Comparison of ENCODE assay signal across 22 cellular contexts in the genomic region with DNA sequence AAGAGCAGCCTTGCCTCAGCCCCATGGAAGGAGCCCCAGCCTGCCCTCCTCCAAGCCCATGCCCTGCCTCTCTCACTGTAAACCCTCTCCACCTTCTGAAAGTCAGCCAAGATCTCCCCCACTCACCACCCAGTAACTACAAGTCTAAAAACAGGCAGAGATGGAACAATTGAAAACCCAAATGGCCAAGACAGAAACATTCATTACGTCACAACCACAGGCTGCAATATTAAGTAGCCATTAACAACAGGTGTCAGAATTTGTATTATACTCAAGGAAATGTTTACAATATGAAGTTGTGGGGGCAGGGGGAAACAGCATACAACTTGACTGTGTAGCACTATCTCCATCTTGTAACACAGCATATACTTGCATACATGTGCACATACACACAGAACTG. TPM values are rescaled to one million over a fixed set of nuclear protein-coding genes. Genes with fewer than 3 reads are reported as not detected.
"Had no signal": no experiment of that assay in that cellular context is flagged by ENCODE, and none has a peak within 500 bp of the region (broad histone marks: within the 10 kb centered on the region; RNA-seq: fewer than 3 reads in every experiment).

No MANE protein-coding gene starts in this region.

- H3K27ac Mint-ChIP-seq: activated B cell treated with CpG ODN at 0.5 μM for 24 hours; activated CD8-positive, alpha-beta T cell treated with anti-CD3 and anti-CD28 coated beads for 36 hours; activated naive CD4-positive, alpha-beta T cell treated with anti-CD3 and anti-CD28 coated beads, Interleukin-2, amount 50 U/mL, for 72 hours; activated T-cell treated with anti-CD3 and anti-CD28 coated beads, Interleukin-2, amount 50 U/mL, for 72 hours; nephron progenitor cell; stimulated activated effector memory CD8-positive, alpha-beta T cell treated with anti-CD3 and anti-CD28 coated beads, Interleukin-12 subunit alpha, Interleukin-12 subunit beta, amount 100 ng/mL, for 72 hours; T-helper 17 cell had no signal

- H3K36me3 Mint-ChIP-seq: activated naive CD4-positive, alpha-beta T cell treated with anti-CD3 and anti-CD28 coated beads, Interleukin-2, amount 50 U/mL, for 72 hours; stimulated activated effector memory CD8-positive, alpha-beta T cell treated with anti-CD3 and anti-CD28 coated beads, Interleukin-12 subunit alpha, Interleukin-12 subunit beta, amount 100 ng/mL, for 72 hours had no signal

- ATAC-seq: activated CD8-positive, alpha-beta T cell treated with anti-CD3 and anti-CD28 coated beads for 36 hours; activated naive CD4-positive, alpha-beta T cell treated with anti-CD3 and anti-CD28 coated beads, Interleukin-2, amount 50 U/mL, for 72 hours; activated T-cell treated with anti-CD3 and anti-CD28 coated beads, Interleukin-2, amount 50 U/mL, for 72 hours; body of pancreas; esophagus mucosa; stimulated activated effector memory CD8-positive, alpha-beta T cell treated with anti-CD3 and anti-CD28 coated beads, Interleukin-12 subunit alpha, Interleukin-12 subunit beta, amount 100 ng/mL, for 72 hours; T-helper 17 cell had no signal

- H3K4me3 Mint-ChIP-seq: activated B cell treated with CpG ODN at 0.5 μM for 24 hours; activated CD8-positive, alpha-beta T cell treated with anti-CD3 and anti-CD28 coated beads for 36 hours; activated T-cell treated with anti-CD3 and anti-CD28 coated beads, Interleukin-2, amount 50 U/mL, for 72 hours; central memory CD8-positive, alpha-beta T cell; nephron progenitor cell; stimulated activated effector memory CD8-positive, alpha-beta T cell treated with anti-CD3 and anti-CD28 coated beads, Interleukin-12 subunit alpha, Interleukin-12 subunit beta, amount 100 ng/mL, for 72 hours; T-helper 17 cell had no signal

- H3K27me3 Mint-ChIP-seq: central memory CD8-positive, alpha-beta T cell had no signal

- H3K9me3 ChIP-seq: body of pancreas, thyroid gland had no signal

- H3K4me3 ChIP-seq: body of pancreas, coronary artery had no signal

- DNase-seq: activated B cell treated with CpG ODN at 0.5 μM for 24 hours; activated CD4-positive, alpha-beta T cell treated with anti-CD3 and anti-CD28 coated beads for 48 hours; activated CD8-positive, alpha-beta memory T cell treated with anti-CD3 and anti-CD28 coated beads, Interleukin-2, amount 50 U/mL, for 4 hours; activated CD8-positive, alpha-beta T cell treated with anti-CD3 and anti-CD28 coated beads for 36 hours; activated gamma-delta T cell; activated T-cell treated with anti-CD3 and anti-CD28 coated beads, Interleukin-2, amount 50 U/mL, for 72 hours; amniotic stem cell; body of pancreas; effector memory CD4-positive, alpha-beta T cell; glutamatergic neuron; mesendoderm; nephron progenitor cell; T-helper 17 cell; thyroid gland had no signal

- FAIRE-seq: TTC549, urothelium cell line had no signal

- H3K27me3 ChIP-seq: body of pancreas, thyroid gland had no signal

- H3K9me3 Mint-ChIP-seq: activated B cell treated with CpG ODN at 0.5 μM for 24 hours; activated CD8-positive, alpha-beta T cell treated with anti-CD3 and anti-CD28 coated beads for 36 hours; activated naive CD4-positive, alpha-beta T cell treated with anti-CD3 and anti-CD28 coated beads, Interleukin-2, amount 50 U/mL, for 72 hours; activated T-cell treated with anti-CD3 and anti-CD28 coated beads, Interleukin-2, amount 50 U/mL, for 72 hours; central memory CD8-positive, alpha-beta T cell; nephron progenitor cell; stimulated activated effector memory CD8-positive, alpha-beta T cell treated with anti-CD3 and anti-CD28 coated beads, Interleukin-12 subunit alpha, Interleukin-12 subunit beta, amount 100 ng/mL, for 72 hours had no signal

- H3K27ac ChIP-seq: coronary artery had no signal

RNA-seq across cellular contexts. Expression of gene TRAF3IP3, which starts 47.7 kb away (rescaled TPM):
- total RNA-seq: pulmonary artery endothelial cell had no signal
